ENCODE assay signal across 16 cellular contexts in the genomic region with DNA sequence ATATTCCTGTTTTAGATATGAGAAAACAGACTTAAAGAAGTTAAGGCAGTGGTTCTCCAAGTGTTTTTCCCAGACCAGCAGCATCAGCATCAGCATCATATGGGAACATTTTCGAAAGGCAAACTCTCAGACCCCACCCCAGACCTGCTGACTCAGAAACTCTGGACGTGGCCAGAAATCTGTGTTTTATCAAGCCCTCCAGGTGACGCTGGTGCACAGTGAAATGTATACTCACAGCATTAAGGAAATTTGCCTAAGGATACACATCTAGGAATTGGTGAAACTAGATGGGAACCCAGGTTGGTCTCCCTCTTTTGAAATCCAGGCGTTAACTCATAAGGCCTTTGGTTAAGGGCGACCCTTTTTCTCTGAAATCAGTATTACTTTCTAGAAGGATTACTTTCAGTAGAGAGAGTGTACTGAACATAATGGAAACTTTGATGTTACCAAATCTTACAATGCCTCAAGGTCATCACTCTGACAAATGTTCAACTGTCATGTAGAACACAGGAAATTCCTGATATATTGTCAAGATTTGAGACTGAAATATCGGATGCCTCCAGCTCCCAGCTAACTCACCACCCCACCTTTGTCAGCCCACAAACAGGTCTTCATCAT.
A peak's percentile ranks its signal among the peaks of the same experiment; 100 is the strongest.
DNase-seq lines count a peak whose midpoint lies in the region; ATAC-seq and TF ChIP-seq lines count a peak whose summit lies in the region.
"Had no signal": no experiment of that assay in that cellular context is flagged by ENCODE, and none has a peak within 500 bp of the region (broad histone marks: within the 10 kb centered on the region; RNA-seq: fewer than 3 reads in every experiment).

No MANE protein-coding gene starts in this region.

- WGBS in body of pancreas, 2 donors: 71 to 74% methylated on average over 6 of the region's 6 CpGs

- TF ChIP-seq POLR2A in body of pancreas (IDR thresholded peaks at IDR 0.05): no peak

- DNase-seq in D341Med (ENCODE audit: low spot score) (peak; percentile 21), NCI-H146 (lab: John Stamatoyannopoulos, UW) (peak; percentile 66), adipocyte (ENCODE audit: low read depth) (peak; percentile 53), iris pigment epithelial cell (ENCODE audit: low read depth) (peak; percentile 14), body of pancreas (no peak), coronary artery (ENCODE audit: low spot score) (no peak)
- DNase-seq: activated CD4-positive, CD25-positive, alpha-beta regulatory T cell treated with anti-CD3 and anti-CD28 coated beads, Interleukin-2, amount 50 U/mL, for 72 hours; cortex of kidney; immature natural killer cell; mucosa of descending colon; NCI-H1105; stimulated activated CD4-positive, alpha-beta T cell treated with anti-CD3 and anti-CD28 coated beads, Interleukin-4, amount 100 ng/mL, for 4 hours; stimulated activated naive B cell treated with anti-CD40 and anti-IgM and Interleukin-4, amounts not matched to agents 10 μg/mL and 1 μg/mL and 100 μg/mL, for 72 hours had no signal

- intact Hi-C loops in body of pancreas (cut with DNase I): no loop called here

- no peak overlapping the region for H3K9ac ChIP-seq in adipocyte (ENCODE audit: low read length)
- H3K9ac ChIP-seq: BLaER1 treated with 17β-estradiol and CSF1 and Interleukin-3, amounts not matched to agents 10 nM and 100 nM had no signal

- H3K4me1 ChIP-seq in adipocyte (ENCODE audit: control insufficient read depth, insufficient read depth, low read length) (no peaks in the 10 kb centered on the region), body of pancreas (no peaks in the 10 kb centered on the region)

- TF ChIP-seq CTCF in body of pancreas (IDR thresholded peaks at IDR 0.05) (no peak), coronary artery (IDR thresholded peaks at IDR 0.05) (no peak)

- no peak for ATAC-seq in body of pancreas
- no peak for ATAC-seq in GM21526 (IDR thresholded peaks at IDR 0.05; ENCODE audit: low FRiP score, unreplicated experiment)
- no peak for ATAC-seq in HG03175 (IDR thresholded peaks at IDR 0.05; ENCODE audit: unreplicated experiment)
- ATAC-seq: mucosa of descending colon; stimulated activated naive B cell treated with anti-CD40 and anti-IgM and Interleukin-4, amounts not matched to agents 10 μg/mL and 1 μg/mL and 100 μg/mL, for 72 hours had no signal

- no peaks in the 10 kb centered on the region for H3K36me3 ChIP-seq in adipocyte (ENCODE audit: control insufficient read depth, insufficient read depth, low read length, severe bottlenecking)
- H3K36me3 ChIP-seq in body of pancreas (replicated peaks in 1 of 2; ENCODE audit: insufficient read depth in 1 of 2, low read depth in 2 of 2): no peaks in the 10 kb centered on the region

- no peak overlapping the region for H3K4me3 ChIP-seq in adipocyte (ENCODE audit: low read length)
- no peak overlapping the region for H3K4me3 ChIP-seq in body of pancreas
- no peak overlapping the region for H3K4me3 ChIP-seq in coronary artery
- H3K4me3 ChIP-seq: BLaER1 treated with 17β-estradiol and CSF1 and Interleukin-3, amounts not matched to agents 10 nM and 100 nM; mucosa of descending colon had no signal

- H3K27me3 ChIP-seq in adipocyte (replicated peaks; ENCODE audit: control insufficient read depth, insufficient read depth, low read length): no peaks in the 10 kb centered on the region
- H3K27me3 ChIP-seq in body of pancreas: no peaks in the 10 kb centered on the region
- H3K27me3 ChIP-seq: BLaER1 treated with 17β-estradiol and CSF1 and Interleukin-3, amounts not matched to agents 10 nM and 100 nM had no signal

- H3K27ac ChIP-seq in body of pancreas: no peak overlapping the region
- H3K27ac ChIP-seq in coronary artery: no peak overlapping the region
- H3K27ac ChIP-seq: BLaER1 treated with 17β-estradiol and CSF1 and Interleukin-3, amounts not matched to agents 10 nM and 100 nM had no signal

- H3K9me3 ChIP-seq in adipocyte (ENCODE audit: control insufficient read depth, low read length) (no peaks in the 10 kb centered on the region), body of pancreas (no peaks in the 10 kb centered on the region)
- H3K9me3 ChIP-seq: mucosa of descending colon had no signal

Comparison
In these comparisons a context has a peak if more than half of its experiments do, and no peak if none do; other contexts are left out.
1. DNase-seq: peak in D341Med (single experiment), NCI-H146 (single experiment), adipocyte (single experiment) and iris pigment epithelial cell (single experiment); none in body of pancreas (0 of 4) and coronary artery (single experiment).